ENCODE assay signal across 26 cellular contexts in genomic region chr14:95044463-95045254, GRCh38.
DNase-seq lines count a peak whose midpoint lies in the region; ATAC-seq, FAIRE-seq and TF ChIP-seq lines count a peak whose summit lies in the region.
"Had no signal": no experiment of that assay in that cellular context is flagged by ENCODE, and none has a peak within 500 bp of the region (broad histone marks: within the 10 kb centered on the region; RNA-seq: fewer than 3 reads in every experiment).

No MANE protein-coding gene starts in this region.

- no peaks in the 10 kb centered on the region for H3K4me1 Mint-ChIP-seq in activated T-cell treated with anti-CD3 and anti-CD28 coated beads, Interleukin-2, amount 50 U/mL, for 24 hours (ENCODE audit: low read depth)
- peaks cover 34% of the 10 kb centered on the region for H3K4me1 Mint-ChIP-seq in type B pancreatic cell (ENCODE audit: unreplicated experiment)
- H3K4me1 Mint-ChIP-seq: activated naive CD4-positive, alpha-beta T cell treated with anti-CD3 and anti-CD28 coated beads, Interleukin-2, amount 10 ng/mL, durations not matched to agents 7 days and 5 days; IgD-negative memory B cell; stimulated activated naive CD8-positive, alpha-beta T cell treated with anti-CD3 and anti-CD28 coated beads, Interleukin-15, amount 100 ng/mL, for 72 hours had no signal

- FAIRE-seq in kidney (lab: Jason Lieb, UNC) = no peak
- FAIRE-seq: A549, astrocyte, GM12878, H54 had no signal

- ATAC-seq in HG03039 (IDR thresholded peaks at IDR 0.05; ENCODE audit: unreplicated experiment) = no peak
- no peak for ATAC-seq in HG03159 (IDR thresholded peaks at IDR 0.05; ENCODE audit: unreplicated experiment)
- ATAC-seq: effector memory CD8-positive, alpha-beta T cell; GM12878; lower lobe of right lung; stimulated activated naive CD8-positive, alpha-beta T cell treated with anti-CD3 and anti-CD28 coated beads, Interleukin-15, amount 100 ng/mL, for 72 hours had no signal

- no peak overlapping the region for H3K4me3 ChIP-seq in kidney (ENCODE audit: low read length in 2 of 2)
- H3K4me3 ChIP-seq: A549, GM12878, lower lobe of right lung, upper lobe of left lung had no signal

- no peak overlapping the region for H3K27ac ChIP-seq in kidney (ENCODE audit: low read depth in 2 of 2, low read length in 2 of 2)
- H3K27ac ChIP-seq: A549, lower lobe of right lung, upper lobe of left lung had no signal

- H3K27ac Mint-ChIP-seq in activated T-cell treated with anti-CD3 and anti-CD28 coated beads, Interleukin-2, amount 50 U/mL, for 24 hours = no peak overlapping the region
- H3K27ac Mint-ChIP-seq in type B pancreatic cell = no peak overlapping the region
- H3K27ac Mint-ChIP-seq: activated naive CD4-positive, alpha-beta T cell treated with anti-CD3 and anti-CD28 coated beads, Interleukin-2, amount 10 ng/mL, durations not matched to agents 7 days and 5 days; effector memory CD8-positive, alpha-beta T cell; IgD-negative memory B cell; stimulated activated naive CD8-positive, alpha-beta T cell treated with anti-CD3 and anti-CD28 coated beads, Interleukin-15, amount 100 ng/mL, for 72 hours had no signal

- H3K4me1 ChIP-seq in kidney (ENCODE audit: control insufficient read depth in 1 of 2, insufficient read depth in 1 of 2, low read depth in 1 of 2, low read length in 2 of 2) = peaks cover 0 to 5% of the 10 kb centered on the region in 2 donors
- H3K4me1 ChIP-seq: A549, lower lobe of right lung, upper lobe of left lung had no signal

- H3K36me3 Mint-ChIP-seq in activated T-cell treated with anti-CD3 and anti-CD28 coated beads, Interleukin-2, amount 50 U/mL, for 24 hours (ENCODE audit: low read depth) = no peaks in the 10 kb centered on the region
- no peaks in the 10 kb centered on the region for H3K36me3 Mint-ChIP-seq in type B pancreatic cell
- H3K36me3 Mint-ChIP-seq: activated naive CD4-positive, alpha-beta T cell treated with anti-CD3 and anti-CD28 coated beads, Interleukin-2, amount 10 ng/mL, durations not matched to agents 7 days and 5 days; IgD-negative memory B cell had no signal

- TF ChIP-seq CTCF in kidney (IDR thresholded peaks at IDR 0.05; ENCODE audit: borderline replicate concordance, extremely low read depth, insufficient read depth) (no peak), type B pancreatic cell (conservative IDR thresholded peaks at IDR 0.05) (no peak)

- no peak overlapping the region for H3K4me3 Mint-ChIP-seq in activated T-cell treated with anti-CD3 and anti-CD28 coated beads, Interleukin-2, amount 50 U/mL, for 24 hours
- no peak overlapping the region for H3K4me3 Mint-ChIP-seq in type B pancreatic cell
- H3K4me3 Mint-ChIP-seq: activated naive CD4-positive, alpha-beta T cell treated with anti-CD3 and anti-CD28 coated beads, Interleukin-2, amount 10 ng/mL, durations not matched to agents 7 days and 5 days; effector memory CD8-positive, alpha-beta T cell; IgD-negative memory B cell; stimulated activated naive CD8-positive, alpha-beta T cell treated with anti-CD3 and anti-CD28 coated beads, Interleukin-15, amount 100 ng/mL, for 72 hours had no signal

- peaks cover 14% of the 10 kb centered on the region for H3K27me3 Mint-ChIP-seq in activated T-cell treated with anti-CD3 and anti-CD28 coated beads, Interleukin-2, amount 50 U/mL, for 24 hours
- peaks cover 23% of the 10 kb centered on the region for H3K27me3 Mint-ChIP-seq in type B pancreatic cell

- H3K36me3 ChIP-seq in kidney (ENCODE audit: control insufficient read depth in 1 of 2, insufficient read depth in 2 of 2, low read length in 2 of 2) = no peaks in the 10 kb centered on the region
- H3K36me3 ChIP-seq: lower lobe of right lung, upper lobe of left lung had no signal

- intact Hi-C loops in kidney (cut with DNase I) = no loop called here

- H3K9ac ChIP-seq in kidney (ENCODE audit: low read length in 2 of 2) = no peak overlapping the region

- H3K9me3 ChIP-seq in kidney (ENCODE audit: control insufficient read depth in 1 of 2, low read length in 2 of 2) = no peaks in the 10 kb centered on the region
- H3K9me3 ChIP-seq: A549, lower lobe of right lung, upper lobe of left lung had no signal

- DNase-seq in activated T-cell treated with anti-CD3 and anti-CD28 coated beads, Interleukin-2, amount 50 U/mL, for 24 hours = peak; percentile 13
- no peak for DNase-seq in activated T-cell treated with anti-CD3 and anti-CD28 coated beads, Interleukin-2, amount 50 U/mL, for 48 hours
- peak; percentile 69 for DNase-seq in NCI-H69 (lab: John Stamatoyannopoulos, UW)
- DNase-seq in kidney = peak; percentile 27
- peak; percentile 51 for DNase-seq in type B pancreatic cell (ENCODE audit: extremely low spot score, unreplicated experiment)
- no peak for DNase-seq in NCI-H2227 (lab: John Stamatoyannopoulos, UW; ENCODE audit: unreplicated experiment)
- DNase-seq: activated CD4-positive, alpha-beta T cell treated with anti-CD3 and anti-CD28 coated beads for 4 hours; activated naive CD4-positive, alpha-beta T cell treated with anti-CD3 and anti-CD28 coated beads, Interleukin-2, amount 10 ng/mL, durations not matched to agents 7 days and 5 days; C1 segment of cervical spinal cord; effector memory CD8-positive, alpha-beta T cell; GF-D8; lower lobe of right lung; MM.1S; NCI-H187; NCI-H446; stimulated activated CD4-positive, alpha-beta T cell treated with anti-CD3 and anti-CD28 coated beads, Interleukin-4, amount 100 ng/mL, for 1 hour; stimulated activated naive CD8-positive, alpha-beta T cell treated with anti-CD3 and anti-CD28 coated beads, Interleukin-15, amount 100 ng/mL, for 72 hours; SW 1271 had no signal

- no peaks in the 10 kb centered on the region for H3K9me3 Mint-ChIP-seq in activated T-cell treated with anti-CD3 and anti-CD28 coated beads, Interleukin-2, amount 50 U/mL, for 24 hours
- no peaks in the 10 kb centered on the region for H3K9me3 Mint-ChIP-seq in type B pancreatic cell
- H3K9me3 Mint-ChIP-seq: activated naive CD4-positive, alpha-beta T cell treated with anti-CD3 and anti-CD28 coated beads, Interleukin-2, amount 10 ng/mL, durations not matched to agents 7 days and 5 days; effector memory CD8-positive, alpha-beta T cell; stimulated activated naive CD8-positive, alpha-beta T cell treated with anti-CD3 and anti-CD28 coated beads, Interleukin-15, amount 100 ng/mL, for 72 hours had no signal

Comparison
In these comparisons a context has a peak if more than half of its experiments do, and no peak if none do; other contexts are left out.
1. DNase-seq: peak in activated T-cell treated with anti-CD3 and anti-CD28 coated beads, Interleukin-2, amount 50 U/mL, for 24 hours (single experiment), NCI-H69 (single experiment), kidney (single experiment) and type B pancreatic cell (single experiment); none in activated T-cell treated with anti-CD3 and anti-CD28 coated beads, Interleukin-2, amount 50 U/mL, for 48 hours (0 of 2) and NCI-H2227 (single experiment).